10 cellular contexts compared by ENCODE assay signal in genomic region chr14:38210168-38210567, GRCh38. TPM values are rescaled to one million over a fixed set of nuclear protein-coding genes. Genes with fewer than 3 reads are reported as not detected.
DNase-seq lines count a peak whose midpoint lies in the region; ATAC-seq and TF ChIP-seq lines count a peak whose summit lies in the region.
"Had no signal": no experiment of that assay in that cellular context is flagged by ENCODE, and none has a peak within 500 bp of the region (broad histone marks: within the 10 kb centered on the region; RNA-seq: fewer than 3 reads in every experiment).

No MANE protein-coding gene starts in this region.

- CTCF ChIA-PET in BJ (lab: Yijun Ruan, JAX), result interaction anchor here (0.9 to 1.6 kb wide), 8 partner anchors 11 to 656 kb away, joined by 3 to 7 read pairs (median 4); no protein-coding TSS in a partner anchor

- TF ChIP-seq CTCF in BJ (IDR thresholded peaks at IDR 0.05; ENCODE audit: insufficient read depth, low read depth, low read length) (no peak), esophagus squamous epithelium (IDR thresholded peaks at IDR 0.05) (no peak), osteoblast (IDR thresholded peaks at IDR 0.05; ENCODE audit: extremely low read depth, low read depth, low read length) (no peak)

- POLR2A ChIA-PET in BJ (lab: Charles Lee), result no interaction called here

- peak overlapping the region; percentile 48 for H3K4me2 ChIP-seq in osteoblast (ENCODE audit: insufficient read depth, low read length)

- intact Hi-C loops in esophagus squamous epithelium (cut with DNase I), result no loop called here

- H3K36me3 ChIP-seq in BJ (ENCODE audit: control insufficient read depth, insufficient read depth, low read length) (no peaks in the 10 kb centered on the region; the same call in 1 of the 2 replicates), esophagus squamous epithelium (no peaks in the 10 kb centered on the region), osteoblast (ENCODE audit: insufficient read depth, low read length) (no peaks in the 10 kb centered on the region)

- H3K4me1 ChIP-seq in esophagus squamous epithelium, result peaks cover 6 to 44% (median 21%) of the 10 kb centered on the region in 3 donors
- H3K4me1 ChIP-seq in osteoblast (ENCODE audit: insufficient read depth, low read length), result no peaks in the 10 kb centered on the region

- H3K9me3 ChIP-seq in esophagus squamous epithelium, result no peaks in the 10 kb centered on the region
- H3K9me3 ChIP-seq in osteoblast (ENCODE audit: low read depth, low read length), result no peaks in the 10 kb centered on the region

- no peaks in the 10 kb centered on the region for H3K79me2 ChIP-seq in osteoblast (ENCODE audit: insufficient read depth, low read length)

- H3K4me3 ChIP-seq in BJ (ENCODE audit: low read depth, low read length) (peak overlapping the region; percentile 85), esophagus squamous epithelium (peak overlapping the region in 3 of 4 donors; percentile 39 to 61 (median 42)), osteoblast (ENCODE audit: insufficient read depth, low read length) (peak overlapping the region; percentile 46)

- no peaks in the 10 kb centered on the region for H3K27me3 ChIP-seq in BJ (ENCODE audit: control insufficient read depth, insufficient read depth, low read length)
- H3K27me3 ChIP-seq in esophagus squamous epithelium, result peaks cover 0 to 71% (median 12%) of the 10 kb centered on the region in 4 donors
- no peaks in the 10 kb centered on the region for H3K27me3 ChIP-seq in osteoblast (ENCODE audit: insufficient read depth, low read length)

- no peak for ATAC-seq in GM21717 (IDR thresholded peaks at IDR 0.05; ENCODE audit: unreplicated experiment)
- ATAC-seq in HG02610 (IDR thresholded peaks at IDR 0.05; ENCODE audit: unreplicated experiment), result no peak

- no peaks in the 10 kb centered on the region for H4K20me1 ChIP-seq in osteoblast (ENCODE audit: insufficient read depth, low read length)

- no peak overlapping the region for H2AFZ ChIP-seq in osteoblast (ENCODE audit: low read length)

- no peak overlapping the region for H3K27ac ChIP-seq in esophagus squamous epithelium
- H3K27ac ChIP-seq in osteoblast (ENCODE audit: low read depth, low read length), result no peak overlapping the region

- TF ChIP-seq POLR2A in esophagus squamous epithelium (IDR thresholded peaks at IDR 0.05), result no peak

- DNase-seq in BJ (ENCODE audit: low read depth) (no peak), NCI-H510A treated with DMSO at 0.1 percent for 48 hours (lab: John Stamatoyannopoulos, UW) (peak; percentile 53), esophagus squamous epithelium (lab: John Stamatoyannopoulos, UW) (no peak), osteoblast (ENCODE audit: insufficient read length, low spot score, missing footprints) (no peak), iPS-NIHi11 (ENCODE audit: low spot score) (no peak), NCI-H345 (lab: John Stamatoyannopoulos, UW) (no peak)
- DNase-seq: activated CD4-positive, CD25-positive, alpha-beta regulatory T cell; NCI-H1694 treated with DMSO at 0.1 percent for 48 hours had no signal

- 0 to 12% methylated on average over 3 to 14 of the region's 30 CpGs for WGBS in esophagus squamous epithelium, 2 donors

RNA-seq across cellular contexts. Expression of gene SSTR1, which starts 2.5 kb away (rescaled TPM):
- polyA plus RNA-seq in BJ (2011; rRNA removed), result 42.2 and 55.9 TPM in 2 replicates
- 26.1 and 34.8 TPM in 2 replicates for polyA minus RNA-seq in BJ (2011; rRNA and poly(A)+ RNA removed)
- total RNA-seq in esophagus squamous epithelium (under 1 TPM in 2 of 4 donors, not detected in 2; 0.19 to 0.67 TPM), osteoblast (under 0.01 TPM in 2 replicates)

RNA-seq across cellular contexts. Expression of gene CLEC14A, which starts 45.7 kb away (rescaled TPM):
- polyA plus RNA-seq in BJ (2011; rRNA removed), result 0.12 and 0.23 TPM in 2 replicates
- 0.09 and 0.26 TPM in 2 replicates for polyA minus RNA-seq in BJ (2011; rRNA and poly(A)+ RNA removed)
- total RNA-seq in esophagus squamous epithelium (10 to 100 TPM in 2 of 4 donors, 1 to 10 TPM in 2; 5.4 to 18.5 (median 9.3) TPM), osteoblast (0.29 TPM in 1 of 2 replicates, not detected in the other)
